ENCODE assay signal across 8 cellular contexts in the genomic region with DNA sequence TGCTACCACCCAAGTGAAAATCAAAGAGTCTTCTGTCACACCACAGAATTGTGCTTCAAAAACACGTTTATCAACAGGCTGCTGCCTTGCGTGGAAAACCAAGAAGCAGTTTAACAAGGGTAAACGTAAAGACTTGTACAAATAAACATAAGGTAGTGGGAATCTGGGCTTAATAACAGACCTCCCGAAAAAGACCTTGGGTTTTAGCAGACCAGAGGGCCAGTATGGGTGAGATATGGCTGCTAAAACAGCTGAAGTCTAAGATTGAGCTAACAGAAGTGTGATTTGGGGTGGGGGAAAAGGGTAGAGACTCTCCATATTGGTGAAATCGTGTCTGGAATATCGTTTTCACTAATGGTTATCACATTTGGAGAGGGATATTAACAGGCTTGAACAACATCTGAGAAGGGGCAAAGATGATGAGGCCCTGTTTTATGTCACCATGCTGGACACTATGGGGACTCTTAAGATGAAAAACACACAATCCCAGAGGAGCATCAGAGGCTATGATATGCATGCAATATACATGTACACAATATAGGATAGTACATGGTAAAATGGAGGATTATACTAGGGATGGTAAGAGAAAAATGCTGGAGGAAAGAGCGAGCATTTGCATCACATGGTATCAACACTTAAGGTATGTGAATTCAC. TPM values are rescaled to one million over a fixed set of nuclear protein-coding genes. Genes with fewer than 3 reads are reported as not detected.
DNase-seq lines count a peak whose midpoint lies in the region; ATAC-seq, FAIRE-seq and TF ChIP-seq lines count a peak whose summit lies in the region.

No MANE protein-coding gene starts in this region.

- no peak for ATAC-seq in CD4-positive, alpha-beta T cell (ENCODE audit: poor library complexity)
- no peak for ATAC-seq in HG02938 (IDR thresholded peaks at IDR 0.05; ENCODE audit: unreplicated experiment)

- FAIRE-seq in endothelial cell of umbilical vein (lab: Jason Lieb, UNC): no peak

- no peaks in the 10 kb centered on the region for H3K9me1 ChIP-seq in endothelial cell of umbilical vein (replicated peaks; ENCODE audit: control insufficient read depth, extremely low read depth, insufficient read depth, low read length)

- no peaks in the 10 kb centered on the region for H3K79me2 ChIP-seq in OCI-LY3 (ENCODE audit: low read length)
- H3K79me2 ChIP-seq in endothelial cell of umbilical vein (ENCODE audit: control insufficient read depth, insufficient read depth, low read length): peaks cover 20% of the 10 kb centered on the region
- H3K79me2 ChIP-seq in osteoblast (ENCODE audit: insufficient read depth, low read length): peaks cover 54% of the 10 kb centered on the region

- POLR2A ChIA-PET in CD4-positive, alpha-beta T cell (lab: Charles Lee): interaction anchor here (1.2 to 4.7 kb wide), 6 partner anchors 13 to 280 kb away, joined by 8 to 134 read pairs (median 34); a partner anchor contains a TSS
- POLR2A ChIA-PET in endothelial cell of umbilical vein (lab: Charles Lee): interaction anchor here (3.6 kb wide), 1 partner anchor 29 kb away, joined by 19 read pairs; no protein-coding TSS in a partner anchor

- DNase-seq in CD4-positive, alpha-beta T cell: no peak
- DNase-seq in endothelial cell of umbilical vein (ENCODE audit: low read depth, low spot score): no peak
- no peak for DNase-seq in osteoblast (ENCODE audit: insufficient read length, low spot score, missing footprints)
- no peak for DNase-seq in hippocampal formation (lab: John Stamatoyannopoulos, UW)
- no peak for DNase-seq in NCI-H146 (lab: John Stamatoyannopoulos, UW)
- DNase-seq in NCI-H1930 (lab: John Stamatoyannopoulos, UW): no peak

- peak overlapping the region; percentile 11; the same call in 1 of the 2 replicates for H2AFZ ChIP-seq in OCI-LY3 (ENCODE audit: low read depth, low read length)
- H2AFZ ChIP-seq in endothelial cell of umbilical vein (ENCODE audit: low read depth, low read length): peak overlapping the region; percentile 74
- H2AFZ ChIP-seq in osteoblast (ENCODE audit: low read length): peak overlapping the region; percentile 67

- TF ChIP-seq CTCF in CD4-positive, alpha-beta T cell (IDR thresholded peaks at IDR 0.05): no peak
- TF ChIP-seq CTCF in OCI-LY3 (IDR thresholded peaks at IDR 0.05; ENCODE audit: low read depth, low read length): no peak
- TF ChIP-seq CTCF in endothelial cell of umbilical vein (IDR thresholded peaks at IDR 0.05; ENCODE audit: extremely low read depth in 1 of 2, insufficient read depth in 1 of 2, low read depth in 1 of 2, low read length in 2 of 2): no peak
- no peak for TF ChIP-seq CTCF in osteoblast (IDR thresholded peaks at IDR 0.05; ENCODE audit: extremely low read depth, low read depth, low read length)

- H3K4me1 ChIP-seq in OCI-LY3 (ENCODE audit: low read length) (peaks cover 20% of the 10 kb centered on the region), endothelial cell of umbilical vein (ENCODE audit: control insufficient read depth, extremely low read depth, insufficient read depth, low read length) (peaks cover 21% of the 10 kb centered on the region), osteoblast (ENCODE audit: insufficient read depth, low read length) (peaks cover 23% of the 10 kb centered on the region)

- no peaks in the 10 kb centered on the region for H3K27me3 ChIP-seq in CD4-positive, alpha-beta T cell (ENCODE audit: control insufficient read depth, insufficient read depth, low read length)
- no peaks in the 10 kb centered on the region for H3K27me3 ChIP-seq in OCI-LY3 (ENCODE audit: low read depth, low read length)
- no peaks in the 10 kb centered on the region for H3K27me3 ChIP-seq in endothelial cell of umbilical vein (ENCODE audit: control insufficient read depth in 2 of 2, insufficient read depth in 2 of 2, low read length in 2 of 2)
- no peaks in the 10 kb centered on the region for H3K27me3 ChIP-seq in osteoblast (ENCODE audit: insufficient read depth, low read length)

- H4K20me1 ChIP-seq in OCI-LY3 (ENCODE audit: insufficient read depth, low read length) (no peaks in the 10 kb centered on the region), endothelial cell of umbilical vein (replicated peaks; ENCODE audit: control insufficient read depth, extremely low read depth, insufficient read depth, low read length) (peaks cover 2% of the 10 kb centered on the region), osteoblast (ENCODE audit: insufficient read depth, low read length) (peaks cover 6% of the 10 kb centered on the region)

- H3K36me3 ChIP-seq in OCI-LY3 (replicated peaks; ENCODE audit: low read depth, low read length): no peaks in the 10 kb centered on the region
- H3K36me3 ChIP-seq in endothelial cell of umbilical vein (ENCODE audit: control insufficient read depth in 2 of 2, extremely low read depth in 1 of 2, insufficient read depth in 2 of 2, low read length in 2 of 2): peaks cover 0 to 6% of the 10 kb centered on the region in 2 experiments
- H3K36me3 ChIP-seq in osteoblast (ENCODE audit: insufficient read depth, low read length): peaks cover 12% of the 10 kb centered on the region

- H3K9me3 Mint-ChIP-seq in CD4-positive, alpha-beta T cell: no peaks in the 10 kb centered on the region

- H3K4me2 ChIP-seq in OCI-LY3 (ENCODE audit: low read length) (peak overlapping the region; percentile 99), endothelial cell of umbilical vein (ENCODE audit: insufficient read depth, low read length) (peak overlapping the region; percentile 90), osteoblast (ENCODE audit: insufficient read depth, low read length) (peak overlapping the region; percentile 85)

- peaks cover 34% of the 10 kb centered on the region for H3K36me3 Mint-ChIP-seq in CD4-positive, alpha-beta T cell (ENCODE audit: low read depth)

- no peak overlapping the region for H3K27ac ChIP-seq in CD4-positive, alpha-beta T cell (ENCODE audit: low read depth, low read length)
- H3K27ac ChIP-seq in OCI-LY3 (ENCODE audit: low read length) (no peak overlapping the region), endothelial cell of umbilical vein (ENCODE audit: insufficient read depth, low read depth, low read length) (peak overlapping the region; percentile 69), osteoblast (ENCODE audit: low read depth, low read length) (peak overlapping the region; percentile 62)

- peak overlapping the region; percentile 88 for H3K4me3 Mint-ChIP-seq in CD4-positive, alpha-beta T cell

- H3K9ac ChIP-seq in OCI-LY3 (ENCODE audit: low read length) (peak overlapping the region; percentile 90), endothelial cell of umbilical vein (replicated peaks; ENCODE audit: extremely low read depth, insufficient read depth, low read length) (peak overlapping the region; percentile 78)

- intact Hi-C loops in CD4-positive, alpha-beta T cell (cut with DNase I, micrococcal nuclease): loop anchor here in 1 of 2 experiments (2.0 kb wide), 2 partner anchors 25 to 51 kb away; no protein-coding TSS in a partner anchor
- intact Hi-C loops in endothelial cell of umbilical vein (cut with micrococcal nuclease): loop anchor here (2.0 kb wide), 1 partner anchor 39 kb away; no protein-coding TSS in a partner anchor

- dilution Hi-C loops in endothelial cell of umbilical vein (cut with MboI; ENCODE audit: extremely low pct_ligation_motif_present, low sequenced_read_pairs): no loop called here

- no peak for TF ChIP-seq POLR2A in endothelial cell of umbilical vein (IDR thresholded peaks at IDR 0.05; ENCODE audit: low read depth, low read length)

- peak overlapping the region; percentile 98 for H3K4me3 ChIP-seq in OCI-LY3 (ENCODE audit: low read length)
- peak overlapping the region; percentile 67 to 88 (median 82) for H3K4me3 ChIP-seq in endothelial cell of umbilical vein (replicated peaks in 1 of 3; ENCODE audit: insufficient read depth in 1 of 3, low read depth in 1 of 3, low read length in 3 of 3)
- H3K4me3 ChIP-seq in osteoblast (ENCODE audit: insufficient read depth, low read length): peak overlapping the region; percentile 89

- H3K27ac Mint-ChIP-seq in CD4-positive, alpha-beta T cell: peak overlapping the region; percentile 60

- no peaks in the 10 kb centered on the region for H3K9me3 ChIP-seq in CD4-positive, alpha-beta T cell (ENCODE audit: control insufficient read depth, low read length)
- H3K9me3 ChIP-seq in OCI-LY3 (ENCODE audit: insufficient read depth, low read length) (no peaks in the 10 kb centered on the region), endothelial cell of umbilical vein (replicated peaks; ENCODE audit: control insufficient read depth, insufficient read depth, low read length) (no peaks in the 10 kb centered on the region), osteoblast (ENCODE audit: low read depth, low read length) (no peaks in the 10 kb centered on the region)

- H3K27me3 Mint-ChIP-seq in CD4-positive, alpha-beta T cell: no peaks in the 10 kb centered on the region

- BruUV-seq in endothelial cell of umbilical vein (replicated peaks; lab: Mats Ljungman, UMichigan): TSS peak; percentile 8

- CTCF ChIA-PET in CD4-positive, alpha-beta T cell (lab: Charles Lee): interaction anchor here (1.2 to 2.7 kb wide), 5 partner anchors 17 to 174 kb away, joined by 3 to 12 read pairs (median 6); a partner anchor contains a TSS
- CTCF ChIA-PET in endothelial cell of umbilical vein (lab: Charles Lee): interaction anchor here (1.0 to 5.5 kb wide), 11 partner anchors 14 to 282 kb away, joined by 3 to 57 read pairs (median 16); a partner anchor contains a TSS

- H3K4me1 Mint-ChIP-seq in CD4-positive, alpha-beta T cell (ENCODE audit: low read depth): peaks cover 73% of the 10 kb centered on the region

RNA-seq across cellular contexts. Expression of a gene that starts 1.4 kb away (rescaled TPM):
- 10 to 100 TPM; 80.6 to 89.3 TPM for total RNA-seq in CD4-positive, alpha-beta T cell
- total RNA-seq in endothelial cell of umbilical vein (103 and 113 TPM in 2 replicates), osteoblast (35.1 and 38.7 TPM in 2 replicates)
- 97.1 and 98.0 TPM in 2 replicates for polyA plus RNA-seq in endothelial cell of umbilical vein
- 57.2 and 77.0 TPM in 2 replicates for polyA plus RNA-seq in endothelial cell of umbilical vein (2011; cell fraction: cytosol; rRNA removed)
- 307 and 333 TPM in 2 replicates for polyA plus RNA-seq in endothelial cell of umbilical vein (2011; cell fraction: nucleus; rRNA removed)
- 53.5 and 58.7 TPM in 2 replicates for polyA plus RNA-seq in endothelial cell of umbilical vein (2012)
- 70.9 and 100 TPM in 2 replicates for polyA minus RNA-seq in endothelial cell of umbilical vein
- 36.7 TPM for polyA minus RNA-seq in endothelial cell of umbilical vein (2011; cell fraction: cytosol; rRNA and poly(A)+ RNA removed)
- polyA minus RNA-seq in endothelial cell of umbilical vein (2011; cell fraction: nucleus; rRNA and poly(A)+ RNA removed): 88.9 and 98.3 TPM in 2 replicates

RNA-seq across cellular contexts. Expression of a gene that starts 31.1 kb away (rescaled TPM):
- 10 to 100 TPM; 11.9 to 12.7 TPM for total RNA-seq in CD4-positive, alpha-beta T cell
- total RNA-seq in endothelial cell of umbilical vein (652 and 699 TPM in 2 replicates), osteoblast (276 and 325 TPM in 2 replicates)
- polyA plus RNA-seq in endothelial cell of umbilical vein: 1,244 and 1,340 TPM in 2 replicates
- 1,507 and 1,589 TPM in 2 replicates for polyA plus RNA-seq in endothelial cell of umbilical vein (2011; cell fraction: cytosol; rRNA removed)
- 615 and 657 TPM in 2 replicates for polyA plus RNA-seq in endothelial cell of umbilical vein (2011; cell fraction: nucleus; rRNA removed)
- polyA plus RNA-seq in endothelial cell of umbilical vein (2012): 941 and 1,005 TPM in 2 replicates
- polyA minus RNA-seq in endothelial cell of umbilical vein: 905 and 1,030 TPM in 2 replicates
- polyA minus RNA-seq in endothelial cell of umbilical vein (2011; cell fraction: cytosol; rRNA and poly(A)+ RNA removed): 73.2 TPM
- 134 and 141 TPM in 2 replicates for polyA minus RNA-seq in endothelial cell of umbilical vein (2011; cell fraction: nucleus; rRNA and poly(A)+ RNA removed)

RNA-seq across cellular contexts. Expression of a gene that starts 39.3 kb away (rescaled TPM):
- total RNA-seq in CD4-positive, alpha-beta T cell: under 1 TPM; 0.39 to 0.49 TPM
- total RNA-seq in endothelial cell of umbilical vein (1.7 and 2.4 TPM in 2 replicates), osteoblast (0.59 and 1.1 TPM in 2 replicates)
- 3.1 and 3.2 TPM in 2 replicates for polyA plus RNA-seq in endothelial cell of umbilical vein
- polyA plus RNA-seq in endothelial cell of umbilical vein (2011; cell fraction: cytosol; rRNA removed): 1.7 and 2.7 TPM in 2 replicates
- polyA plus RNA-seq in endothelial cell of umbilical vein (2011; cell fraction: nucleus; rRNA removed): 6.6 and 7.0 TPM in 2 replicates
- polyA plus RNA-seq in endothelial cell of umbilical vein (2012): 1.4 and 1.7 TPM in 2 replicates
- 1.0 and 1.7 TPM in 2 replicates for polyA minus RNA-seq in endothelial cell of umbilical vein
- not detected for polyA minus RNA-seq in endothelial cell of umbilical vein (2011; cell fraction: cytosol; rRNA and poly(A)+ RNA removed)
- polyA minus RNA-seq in endothelial cell of umbilical vein (2011; cell fraction: nucleus; rRNA and poly(A)+ RNA removed): 0.58 and 0.96 TPM in 2 replicates

RNA-seq across cellular contexts. Expression of a gene that starts 56.2 kb away (rescaled TPM):
- total RNA-seq in CD4-positive, alpha-beta T cell: 100 to 1,000 TPM; 166 to 179 TPM
- total RNA-seq in endothelial cell of umbilical vein (177 and 183 TPM in 2 replicates), osteoblast (159 and 180 TPM in 2 replicates)
- polyA plus RNA-seq in endothelial cell of umbilical vein: 60.8 and 77.1 TPM in 2 replicates
- 98.5 and 100 TPM in 2 replicates for polyA plus RNA-seq in endothelial cell of umbilical vein (2011; cell fraction: cytosol; rRNA removed)
- 116 and 147 TPM in 2 replicates for polyA plus RNA-seq in endothelial cell of umbilical vein (2011; cell fraction: nucleus; rRNA removed)
- 130 and 174 TPM in 2 replicates for polyA plus RNA-seq in endothelial cell of umbilical vein (2012)
- polyA minus RNA-seq in endothelial cell of umbilical vein: 84.3 and 114 TPM in 2 replicates
- polyA minus RNA-seq in endothelial cell of umbilical vein (2011; cell fraction: cytosol; rRNA and poly(A)+ RNA removed): 167 TPM
- 98.8 and 149 TPM in 2 replicates for polyA minus RNA-seq in endothelial cell of umbilical vein (2011; cell fraction: nucleus; rRNA and poly(A)+ RNA removed)

RNA-seq across cellular contexts. Expression of a gene that starts 56.9 kb away (rescaled TPM):
- total RNA-seq in CD4-positive, alpha-beta T cell: 10 to 100 TPM; 25.5 to 29.8 TPM
- total RNA-seq in endothelial cell of umbilical vein (24.5 and 28.4 TPM in 2 replicates), osteoblast (18.5 and 26.8 TPM in 2 replicates)
- polyA plus RNA-seq in endothelial cell of umbilical vein: 12.3 and 12.6 TPM in 2 replicates
- polyA plus RNA-seq in endothelial cell of umbilical vein (2011; cell fraction: cytosol; rRNA removed): 8.8 and 10.2 TPM in 2 replicates
- polyA plus RNA-seq in endothelial cell of umbilical vein (2011; cell fraction: nucleus; rRNA removed): 17.8 and 20.4 TPM in 2 replicates
- 14.0 and 14.2 TPM in 2 replicates for polyA plus RNA-seq in endothelial cell of umbilical vein (2012)
- polyA minus RNA-seq in endothelial cell of umbilical vein: 15.4 and 17.3 TPM in 2 replicates
- 17.0 TPM for polyA minus RNA-seq in endothelial cell of umbilical vein (2011; cell fraction: cytosol; rRNA and poly(A)+ RNA removed)
- polyA minus RNA-seq in endothelial cell of umbilical vein (2011; cell fraction: nucleus; rRNA and poly(A)+ RNA removed): 26.6 and 30.4 TPM in 2 replicates

Comparison
In these comparisons a context has a peak if more than half of its experiments do, and no peak if none do; other contexts are left out.
1. H3K27ac ChIP-seq: peak in endothelial cell of umbilical vein (single experiment) and osteoblast (single experiment); none in CD4-positive, alpha-beta T cell (single experiment) and OCI-LY3 (single experiment).
2. H2AFZ ChIP-seq: peak in every context shown above with its lines; median percentile 74 in endothelial cell of umbilical vein; 67 in osteoblast; 11 in OCI-LY3.
3. RNA of a gene that starts 31.1 kb away (total RNA-seq): 652 to 699 TPM in endothelial cell of umbilical vein and 276 to 325 TPM in osteoblast; 11.9 to 12.7 TPM in CD4-positive, alpha-beta T cell; every median in the first group is over 10 times any median in the second.
4. Peak in every context shown above with its lines, with median percentiles within 50 percentile points of each other: H3K4me2 ChIP-seq and H3K4me3 ChIP-seq.